1 cellular context compared by ENCODE assay signal in the genomic region with DNA sequence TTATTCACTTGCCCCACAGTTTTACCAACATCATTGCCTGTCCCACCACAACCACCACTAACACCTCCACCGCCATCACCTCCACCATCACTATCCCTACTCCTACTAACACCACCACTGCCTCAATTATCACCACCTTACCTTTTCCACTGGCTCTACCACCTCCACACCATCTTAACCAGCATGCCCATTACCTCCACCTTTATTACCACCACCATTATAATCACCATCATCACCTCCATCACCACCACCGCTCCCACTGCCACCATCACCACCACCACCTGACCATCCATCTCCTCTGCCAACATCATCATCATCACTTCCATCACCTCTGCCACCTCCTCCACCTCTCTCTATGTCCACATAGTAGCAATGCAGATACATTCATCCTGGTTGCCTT.
TF ChIP-seq lines count a peak whose summit lies in the region.

No MANE protein-coding gene starts in this region.

TF ChIP-seq in SK-N-SH, 30 proteins besides CTCF, POLR2A, EP300 and RAD21:
- TF ChIP-seq TCF12 (IDR thresholded peaks at IDR 0.05) (no peak), TAF1 (IDR thresholded peaks at IDR 0.05; ENCODE audit: borderline replicate concordance, low read depth, low read length) (no peak)
